8 cellular contexts compared by ENCODE assay signal in genomic region chr3:8239718-8240698, GRCh38.
A peak's percentile ranks its signal among the peaks of the same experiment; 100 is the strongest.
DNase-seq lines count a peak whose midpoint lies in the region; FAIRE-seq and TF ChIP-seq lines count a peak whose summit lies in the region.

No MANE protein-coding gene starts in this region.

- peaks cover 13% of the 10 kb centered on the region for H3K9me3 ChIP-seq in A673 (ENCODE audit: low read depth, low read length, poor library complexity, severe bottlenecking)

- FAIRE-seq in GM12891 (lab: Jason Lieb, UNC) (peak; percentile 66), TTC549 (lab: Jason Lieb, UNC) (peak; percentile 80)

- POLR2A ChIA-PET in A673 (lab: Charles Lee; ENCODE audit: low non-redundant PET), result no interaction called here

- H3K27ac Mint-ChIP-seq in HFFc6 (no peak overlapping the region), nephron progenitor cell (no peak overlapping the region)

- TF ChIP-seq POLR2A in GM12891 (IDR thresholded peaks at IDR 0.05; ENCODE audit: low read depth, low read length), result no peak
- no peak for TF ChIP-seq POLR2A in erythroblast (IDR thresholded peaks at IDR 0.05; ENCODE audit: low read length)

- H3K4me1 Mint-ChIP-seq in HFFc6 (ENCODE audit: low read depth), result no peaks in the 10 kb centered on the region
- H3K4me1 Mint-ChIP-seq in nephron progenitor cell, result no peaks in the 10 kb centered on the region

- H3K4me3 Mint-ChIP-seq in HFFc6 (no peak overlapping the region), nephron progenitor cell (no peak overlapping the region)

- H3K9me3 Mint-ChIP-seq in HFFc6, result no peaks in the 10 kb centered on the region
- H3K9me3 Mint-ChIP-seq in nephron progenitor cell, result peaks cover 10% of the 10 kb centered on the region

- H3K36me3 Mint-ChIP-seq in HFFc6 (ENCODE audit: low read depth) (no peaks in the 10 kb centered on the region), nephron progenitor cell (ENCODE audit: low read depth) (no peaks in the 10 kb centered on the region)

- no peaks in the 10 kb centered on the region for H3K27me3 ChIP-seq in A673 (replicated peaks; ENCODE audit: insufficient read depth, low read depth, low read length, poor library complexity)

- no peaks in the 10 kb centered on the region for H3K36me3 ChIP-seq in A673 (ENCODE audit: insufficient read depth, low read length, poor library complexity, severe bottlenecking)

- no peaks in the 10 kb centered on the region for H3K27me3 Mint-ChIP-seq in HFFc6 (ENCODE audit: insufficient read depth)
- peaks cover 3% of the 10 kb centered on the region for H3K27me3 Mint-ChIP-seq in nephron progenitor cell (ENCODE audit: low read depth, poor library complexity)

- H3K4me1 ChIP-seq in A673 (ENCODE audit: insufficient read depth, low read length, poor library complexity, severe bottlenecking), result peaks cover 28% of the 10 kb centered on the region

- TF ChIP-seq CTCF in A673 (conservative IDR thresholded peaks at IDR 0.05; ENCODE audit: low read depth, low read length) (peak; percentile 86), HFFc6 (IDR thresholded peaks at IDR 0.05) (peak; percentile 90), LNCaP clone FGC (IDR thresholded peaks at IDR 0.05; ENCODE audit: control insufficient read depth, extremely low read depth, insufficient read depth) (peak; percentile 68), nephron progenitor cell (IDR thresholded peaks at IDR 0.05) (peak; percentile 97)

- CTCF ChIA-PET in A673 (lab: Charles Lee), result interaction anchor here (0.6 to 1.9 kb wide), 12 partner anchors 9 to 177 kb away, joined by 3 to 26 read pairs (median 5); no protein-coding TSS in a partner anchor

- H3K27ac ChIP-seq in A673 (ENCODE audit: low read depth, low read length, poor library complexity, severe bottlenecking), result peak overlapping the region; percentile 44

- intact Hi-C loops in A673 (cut with micrococcal nuclease; ENCODE audit: unreplicated experiment), result loop anchor here (5.0 kb wide), 1 partner anchor 128 kb away; no protein-coding TSS in a partner anchor

- H3K4me3 ChIP-seq in A673 (ENCODE audit: low read depth, low read length, poor library complexity, severe bottlenecking) (no peak overlapping the region), LNCaP clone FGC (ENCODE audit: low read depth, low read length) (no peak overlapping the region)

- DNase-seq in A673 (ENCODE audit: low spot score), result peak; percentile 79
- DNase-seq in GM12891 (ENCODE audit: insufficient read length, low spot score), result peak; percentile 12
- peak; percentile 29 for DNase-seq in HFFc6
- DNase-seq in LNCaP clone FGC (ENCODE audit: low read depth), result peak; percentile 42
- DNase-seq in erythroblast (lab: John Stamatoyannopoulos, UW), result peak; percentile 35 to 64
- peak; percentile 58 for DNase-seq in nephron progenitor cell
- DNase-seq in NCI-H187 treated with DMSO at 0.1 percent for 48 hours (lab: John Stamatoyannopoulos, UW), result no peak

- BruUV-seq in A673 (replicated peaks; lab: Mats Ljungman, UMichigan), result no TSS peak

TF ChIP-seq in GM12891, 5 proteins besides CTCF, POLR2A, EP300 and RAD21:
- no peak for TF ChIP-seq POLR2AphosphoS5 (IDR thresholded peaks at IDR 0.05; ENCODE audit: low read depth, low read length)
- TF ChIP-seq TAF1 (IDR thresholded peaks at IDR 0.05; ENCODE audit: low read depth, low read length), result no peak
- no peak for TF ChIP-seq POU2F2 (IDR thresholded peaks at IDR 0.05; ENCODE audit: low read depth, low read length)
- no peak for TF ChIP-seq PAX5 (IDR thresholded peaks at IDR 0.05; ENCODE audit: insufficient read depth, low read length, severe bottlenecking)
- no peak for TF ChIP-seq SPI1 (IDR thresholded peaks at IDR 0.05; ENCODE audit: low read depth, low read length)
